In genomic region chr14:57390037-57390805, GRCh38 we compare ENCODE assay signal across 1 cellular context.
TF ChIP-seq lines count a peak whose summit lies in the region.

NAA30 (plus strand) TSS chr14:57390586; CDS start chr14:57390958, 372 bp downstream.

TF ChIP-seq in HepG2, 621 proteins besides CTCF, POLR2A, EP300 and RAD21 (continued from another document and continues in another):
- TF ChIP-seq NR0B2 (CRISPR knock-in tag; IDR thresholded peaks at IDR 0.05) (0 out of 2 replicates have a peak, but pooled peaks have one; percentile 50), ZNF432 (CRISPR knock-in tag; IDR thresholded peaks at IDR 0.05; ENCODE audit: borderline replicate concordance) (no peak), ZKSCAN8 (CRISPR knock-in tag; IDR thresholded peaks at IDR 0.05; ENCODE audit: borderline replicate concordance) (0 out of 2 replicates have a peak, but pooled peaks have one; percentile 38), SNAPC4 (CRISPR knock-in tag; IDR thresholded peaks at IDR 0.05) (no peak), ZNF264 (CRISPR knock-in tag; IDR thresholded peaks at IDR 0.05) (peak; percentile 67; the same call in 1 of the 2 replicates), HNF4G (IDR thresholded peaks at IDR 0.05; ENCODE audit: borderline replicate concordance, low read depth, low read length) (no peak), HNF4G (CRISPR knock-in tag; IDR thresholded peaks at IDR 0.05; ENCODE audit: borderline replicate concordance, low read depth) (0 out of 2 replicates have a peak, but pooled peaks have one; percentile 28), SP140L (CRISPR knock-in tag; IDR thresholded peaks at IDR 0.05; ENCODE audit: borderline replicate concordance) (no peak), SMAD3 (CRISPR knock-in tag; IDR thresholded peaks at IDR 0.05) (no peak), ZNF510 (CRISPR knock-in tag; IDR thresholded peaks at IDR 0.05; ENCODE audit: low read depth) (peak; percentile 92; the same call in 1 of the 2 replicates), REST (IDR thresholded peaks at IDR 0.05; ENCODE audit: borderline replicate concordance in 1 of 2, low read depth in 1 of 2, low read length in 2 of 2) (0 out of 4 replicates have a peak, but pooled peaks of 1 of the 2 experiments have one; percentile 5), GFI1 (CRISPR knock-in tag; IDR thresholded peaks at IDR 0.05; ENCODE audit: borderline replicate concordance) (peak; percentile 74; the same call in 1 of the 2 replicates), KDM5A (IDR thresholded peaks at IDR 0.05; ENCODE audit: borderline replicate concordance, low read length) (peak; percentile 80; the same call in 1 of the 2 replicates), ZNF101 (CRISPR knock-in tag; IDR thresholded peaks at IDR 0.05; ENCODE audit: borderline replicate concordance, low read depth) (0 out of 2 replicates have a peak, but pooled peaks have one; percentile 8), IRF9 (CRISPR knock-in tag; IDR thresholded peaks at IDR 0.05; ENCODE audit: borderline replicate concordance) (no peak), STAT6 (CRISPR knock-in tag; IDR thresholded peaks at IDR 0.05; ENCODE audit: borderline replicate concordance) (no peak), BCL6 (CRISPR knock-in tag; IDR thresholded peaks at IDR 0.05) (0 out of 2 replicates have a peak, but pooled peaks have one; percentile 17), IRX3 (CRISPR knock-in tag; IDR thresholded peaks at IDR 0.05; ENCODE audit: borderline replicate concordance, low read depth) (peak; percentile 51; the same call in 1 of the 2 replicates), ZZZ3 (CRISPR knock-in tag; IDR thresholded peaks at IDR 0.05; ENCODE audit: borderline replicate concordance) (peak; percentile 62; the same call in 1 of the 2 replicates), TMF1 (CRISPR knock-in tag; IDR thresholded peaks at IDR 0.05; ENCODE audit: low read depth) (peak; percentile 9; the same call in 1 of the 2 replicates), TCF7L2 (IDR thresholded peaks at IDR 0.05; ENCODE audit: low read depth, low read length) (no peak), GTF3A (CRISPR knock-in tag; conservative IDR thresholded peaks at IDR 0.05) (no peak), HCFC1 (IDR thresholded peaks at IDR 0.05; ENCODE audit: low read depth, low read length) (no peak), JARID2 (CRISPR knock-in tag; IDR thresholded peaks at IDR 0.05; ENCODE audit: insufficient replicate concordance) (no peak), GPBP1L1 (CRISPR knock-in tag; IDR thresholded peaks at IDR 0.05) (no peak), NFIB (CRISPR knock-in tag; IDR thresholded peaks at IDR 0.05; ENCODE audit: borderline replicate concordance) (no peak), MNT (IDR thresholded peaks at IDR 0.05) (0 out of 2 replicates have a peak, but pooled peaks have one; percentile 12), THAP11 (CRISPR knock-in tag; IDR thresholded peaks at IDR 0.05) (peak; percentile 76), ZNF687 (CRISPR knock-in tag; IDR thresholded peaks at IDR 0.05) (peak; percentile 73), ZNF784 (CRISPR knock-in tag; IDR thresholded peaks at IDR 0.05; ENCODE audit: borderline replicate concordance) (0 out of 2 replicates have a peak, but pooled peaks have one; percentile 18), ZSCAN21 (CRISPR knock-in tag; IDR thresholded peaks at IDR 0.05; ENCODE audit: borderline replicate concordance) (no peak), ZMYM4 (CRISPR knock-in tag; IDR thresholded peaks at IDR 0.05) (peak; percentile 69)
